ENCODE assay signal across 8 cellular contexts in genomic region chr3:47283596-47284364, GRCh38. TPM values are rescaled to one million over a fixed set of nuclear protein-coding genes. Genes with fewer than 3 reads are reported as not detected.
DNase-seq lines count a peak whose midpoint lies in the region; ATAC-seq, FAIRE-seq and TF ChIP-seq lines count a peak whose summit lies in the region.

No MANE protein-coding gene starts in this region.

- H3K36me3 ChIP-seq in CD4-positive, alpha-beta memory T cell (ENCODE audit: insufficient read depth, low read length) = peaks cover 6% of the 10 kb centered on the region
- H3K36me3 ChIP-seq in Karpas-422 (ENCODE audit: insufficient read depth, low read length) = peaks cover 22% of the 10 kb centered on the region; the same call in 1 of the 2 replicates
- H3K36me3 ChIP-seq in prostate gland = no peaks in the 10 kb centered on the region

- H3K79me2 ChIP-seq in Karpas-422 (ENCODE audit: low read length) = peaks cover 76% of the 10 kb centered on the region

- H3K4me3 Mint-ChIP-seq in CD4-positive, alpha-beta memory T cell = peak overlapping the region; percentile 95 to 100 (median 98)
- peak overlapping the region; percentile 100 for H3K4me3 Mint-ChIP-seq in activated T-cell treated with anti-CD3 and anti-CD28 coated beads, Interleukin-2, amount 50 U/mL, for 24 hours

- DNase-seq in CD4-positive, alpha-beta memory T cell = no peak
- DNase-seq in Karpas-422 (peak; percentile 73), germinal center (ENCODE audit: low spot score) (peak; percentile 33), prostate gland (ENCODE audit: low spot score) (no peak), frontal cortex (ENCODE audit: low spot score in 2 of 2) (no peak), GF-D8 (lab: John Stamatoyannopoulos, UW) (no peak)
- DNase-seq in activated T-cell treated with anti-CD3 and anti-CD28 coated beads, Interleukin-2, amount 50 U/mL, for 24 hours = peak; percentile 59

- no peaks in the 10 kb centered on the region for H3K9me2 ChIP-seq in Karpas-422 (replicated peaks; ENCODE audit: insufficient read depth, low read length)

- H3K27me3 ChIP-seq in CD4-positive, alpha-beta memory T cell (ENCODE audit: insufficient read depth, low read length) = no peaks in the 10 kb centered on the region
- H3K27me3 ChIP-seq in Karpas-422 (ENCODE audit: low read length) (no peaks in the 10 kb centered on the region), prostate gland (replicated peaks; ENCODE audit: insufficient read depth) (no peaks in the 10 kb centered on the region)

- intact Hi-C loops in CD4-positive, alpha-beta memory T cell (cut with micrococcal nuclease) = loop anchor here (5.0 kb wide), 2 partner anchors 229 to 246 kb away; partner anchors contain the start of gene ELP6
- intact Hi-C loops in prostate gland (cut with DNase I) = loop anchor here (5.0 kb wide), 1 partner anchor 121 kb away; the partner anchor contains the start of gene SETD2

- peak overlapping the region; percentile 94 to 99 for H3K4me3 ChIP-seq in CD4-positive, alpha-beta memory T cell (ENCODE audit: low read length in 2 of 2)
- H3K4me3 ChIP-seq in Karpas-422 (ENCODE audit: low read length) (peak overlapping the region; percentile 80), prostate gland (peak overlapping the region; percentile 55 to 68)

- no peak for TF ChIP-seq CTCF in prostate gland (IDR thresholded peaks at IDR 0.05)

- no peaks in the 10 kb centered on the region for H3K9me3 ChIP-seq in CD4-positive, alpha-beta memory T cell (ENCODE audit: control insufficient read depth in 1 of 2, low read length in 2 of 2)
- H3K9me3 ChIP-seq in Karpas-422 (ENCODE audit: low read length) (no peaks in the 10 kb centered on the region), prostate gland (no peaks in the 10 kb centered on the region)

- no peak overlapping the region for H2AFZ ChIP-seq in Karpas-422 (ENCODE audit: low read length)

- ATAC-seq in GM21723 (IDR thresholded peaks at IDR 0.05; ENCODE audit: unreplicated experiment) = no peak

- no peaks in the 10 kb centered on the region for H3K27me3 Mint-ChIP-seq in CD4-positive, alpha-beta memory T cell
- no peaks in the 10 kb centered on the region for H3K27me3 Mint-ChIP-seq in activated T-cell treated with anti-CD3 and anti-CD28 coated beads, Interleukin-2, amount 50 U/mL, for 24 hours

- 38% methylated on average over 12 of the region's 12 CpGs for WGBS in prostate gland

- no peaks in the 10 kb centered on the region for H4K20me1 ChIP-seq in Karpas-422 (ENCODE audit: insufficient read depth, low read depth, low read length)

- H3K27ac Mint-ChIP-seq in CD4-positive, alpha-beta memory T cell = peak overlapping the region; percentile 98 to 100 (median 100)
- H3K27ac Mint-ChIP-seq in activated T-cell treated with anti-CD3 and anti-CD28 coated beads, Interleukin-2, amount 50 U/mL, for 24 hours = peak overlapping the region; percentile 99

- CTCF ChIA-PET in CD4-positive, alpha-beta memory T cell (lab: Charles Lee; ENCODE audit: partially characterized antibody) = interaction anchor here (2.7 kb wide), 1 partner anchor 119 kb away, joined by 7 read pairs; the partner anchor contains the start of gene SETD2

- H3K36me3 Mint-ChIP-seq in CD4-positive, alpha-beta memory T cell = peaks cover 5 to 35% of the 10 kb centered on the region in 2 donors
- peaks cover 63% of the 10 kb centered on the region for H3K36me3 Mint-ChIP-seq in activated T-cell treated with anti-CD3 and anti-CD28 coated beads, Interleukin-2, amount 50 U/mL, for 24 hours (ENCODE audit: low read depth)

- H3K9me3 Mint-ChIP-seq in CD4-positive, alpha-beta memory T cell = peaks cover 0 to 4% (median 0%) of the 10 kb centered on the region in 8 donors
- no peaks in the 10 kb centered on the region for H3K9me3 Mint-ChIP-seq in activated T-cell treated with anti-CD3 and anti-CD28 coated beads, Interleukin-2, amount 50 U/mL, for 24 hours

- no peak for FAIRE-seq in frontal cortex (lab: Jason Lieb, UNC)

- no peak for TF ChIP-seq POLR2A in prostate gland (IDR thresholded peaks at IDR 0.05)

- H3K27ac ChIP-seq in CD4-positive, alpha-beta memory T cell (ENCODE audit: low read depth, low read length) = peak overlapping the region; percentile 95
- H3K27ac ChIP-seq in Karpas-422 (ENCODE audit: low read length) (peak overlapping the region; percentile 92), prostate gland (peak overlapping the region; percentile 94 to 96)

- H3K4me2 ChIP-seq in Karpas-422 (ENCODE audit: low read depth, low read length, poor library complexity, severe bottlenecking) = peak overlapping the region; percentile 82

- peaks cover 19 to 55% (median 40%) of the 10 kb centered on the region in 4 donors for H3K4me1 Mint-ChIP-seq in CD4-positive, alpha-beta memory T cell
- peaks cover 54% of the 10 kb centered on the region for H3K4me1 Mint-ChIP-seq in activated T-cell treated with anti-CD3 and anti-CD28 coated beads, Interleukin-2, amount 50 U/mL, for 24 hours (ENCODE audit: low read depth)

- H3K9ac ChIP-seq in Karpas-422 (ENCODE audit: low read length) = peak overlapping the region; percentile 97

- peaks cover 40% of the 10 kb centered on the region for H3K4me1 ChIP-seq in CD4-positive, alpha-beta memory T cell (ENCODE audit: insufficient read depth, low read length)
- H3K4me1 ChIP-seq in Karpas-422 (ENCODE audit: low read length) = peaks cover 40% of the 10 kb centered on the region
- H3K4me1 ChIP-seq in prostate gland (replicated peaks) = no peaks in the 10 kb centered on the region

- POLR2A ChIA-PET in CD4-positive, alpha-beta memory T cell (lab: Charles Lee; ENCODE audit: partially characterized antibody) = interaction anchor here (1.2 to 3.2 kb wide), 5 partner anchors 8 to 120 kb away, joined by 5 to 27 read pairs (median 8); partner anchors contain the start of genes PTPN23 and SETD2

RNA-seq across cellular contexts. Expression of gene KLHL18, which starts 1.0 kb away (rescaled TPM):
- total RNA-seq in CD4-positive, alpha-beta memory T cell = 10 to 100 TPM; 21.8 to 26.7 TPM
- polyA plus RNA-seq in CD4-positive, alpha-beta memory T cell = 10 to 100 TPM; 17.0 to 19.8 TPM
- 15.6 and 33.0 TPM in 2 replicates for total RNA-seq in Karpas-422 (2014; rRNA removed; shearing (Covaris generic); ENCODE audit: low replicate concordance)
- 10 to 100 TPM; 10.8 to 18.6 TPM for total RNA-seq in prostate gland
- 26.1 TPM for total RNA-seq in frontal cortex

RNA-seq across cellular contexts. Expression of gene KIF9, which starts 1.2 kb away (rescaled TPM):
- total RNA-seq in CD4-positive, alpha-beta memory T cell = 1 to 10 TPM; 2.3 to 3.2 TPM
- polyA plus RNA-seq in CD4-positive, alpha-beta memory T cell = 1 to 10 TPM; 3.8 to 4.4 TPM
- 8.3 and 21.1 TPM in 2 replicates for total RNA-seq in Karpas-422 (2014; rRNA removed; shearing (Covaris generic); ENCODE audit: low replicate concordance)
- total RNA-seq in prostate gland (10 to 100 TPM; 14.3 to 17.5 TPM), frontal cortex (4.5 TPM)

Comparison
In these comparisons a context has a peak if more than half of its experiments do, and no peak if none do; other contexts are left out.
1. DNase-seq: peak in Karpas-422 (single experiment), activated T-cell treated with anti-CD3 and anti-CD28 coated beads, Interleukin-2, amount 50 U/mL, for 24 hours (single experiment) and germinal center (single experiment); none in CD4-positive, alpha-beta memory T cell (0 of 5), prostate gland (single experiment), frontal cortex (0 of 2) and GF-D8 (single experiment).
2. Peak in every context shown above with its lines, with median percentiles within 50 percentile points of each other: H3K27ac ChIP-seq and H3K4me3 ChIP-seq.